1 cellular context compared by ENCODE assay signal in the genomic region with DNA sequence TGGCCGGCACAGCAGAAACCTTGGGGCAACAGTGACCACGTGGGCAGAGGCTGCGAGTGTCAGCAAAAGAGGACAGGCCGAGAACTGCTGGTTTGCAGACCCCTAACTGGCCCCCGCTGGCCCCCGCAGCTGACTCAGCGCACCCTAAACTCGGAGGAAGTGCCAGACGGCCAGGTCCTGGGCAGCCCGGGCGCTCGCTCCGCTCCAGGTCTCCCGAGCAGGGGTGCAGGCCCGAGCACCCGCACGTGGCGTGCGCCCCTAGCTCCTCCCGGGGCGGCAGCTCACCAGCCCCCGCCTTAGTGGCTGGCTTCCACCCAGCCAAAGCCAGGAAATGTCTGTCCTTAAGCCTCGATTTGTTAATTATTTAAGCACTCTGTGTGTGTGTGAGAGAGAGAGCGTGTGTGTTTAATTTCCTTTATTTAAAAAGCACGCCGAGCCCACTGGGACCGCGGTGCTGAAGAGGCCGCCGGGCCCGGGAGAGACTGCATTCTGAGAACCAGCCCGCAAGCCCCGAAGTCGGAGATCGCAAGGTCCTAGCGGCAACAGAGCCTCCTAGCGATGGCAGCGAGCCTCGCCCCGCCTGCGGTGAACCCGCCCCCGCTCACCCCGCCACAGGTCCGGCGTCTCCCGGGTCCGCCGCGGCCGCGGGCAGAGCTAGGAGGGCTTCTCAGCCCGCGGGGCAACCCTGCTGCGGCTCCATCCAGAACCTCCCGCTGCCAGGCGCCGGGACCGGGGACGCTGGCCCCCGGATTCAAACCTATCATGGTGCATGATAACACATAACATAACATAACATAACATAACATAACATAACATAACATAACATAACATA.
TF ChIP-seq lines count a peak whose summit lies in the region.

No MANE protein-coding gene starts in this region.

TF ChIP-seq in K562, 482 proteins besides CTCF, POLR2A, EP300 and RAD21 (continued from another document):
- TF ChIP-seq, protein P1, sequence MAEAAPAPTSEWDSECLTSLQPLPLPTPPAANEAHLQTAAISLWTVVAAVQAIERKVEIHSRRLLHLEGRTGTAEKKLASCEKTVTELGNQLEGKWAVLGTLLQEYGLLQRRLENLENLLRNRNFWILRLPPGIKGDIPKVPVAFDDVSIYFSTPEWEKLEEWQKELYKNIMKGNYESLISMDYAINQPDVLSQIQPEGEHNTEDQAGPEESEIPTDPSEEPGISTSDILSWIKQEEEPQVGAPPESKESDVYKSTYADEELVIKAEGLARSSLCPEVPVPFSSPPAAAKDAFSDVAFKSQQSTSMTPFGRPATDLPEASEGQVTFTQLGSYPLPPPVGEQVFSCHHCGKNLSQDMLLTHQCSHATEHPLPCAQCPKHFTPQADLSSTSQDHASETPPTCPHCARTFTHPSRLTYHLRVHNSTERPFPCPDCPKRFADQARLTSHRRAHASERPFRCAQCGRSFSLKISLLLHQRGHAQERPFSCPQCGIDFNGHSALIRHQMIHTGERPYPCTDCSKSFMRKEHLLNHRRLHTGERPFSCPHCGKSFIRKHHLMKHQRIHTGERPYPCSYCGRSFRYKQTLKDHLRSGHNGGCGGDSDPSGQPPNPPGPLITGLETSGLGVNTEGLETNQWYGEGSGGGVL (CRISPR knock-in tag; IDR thresholded peaks at IDR 0.05), result no peak
- TF ChIP-seq, protein P2, sequence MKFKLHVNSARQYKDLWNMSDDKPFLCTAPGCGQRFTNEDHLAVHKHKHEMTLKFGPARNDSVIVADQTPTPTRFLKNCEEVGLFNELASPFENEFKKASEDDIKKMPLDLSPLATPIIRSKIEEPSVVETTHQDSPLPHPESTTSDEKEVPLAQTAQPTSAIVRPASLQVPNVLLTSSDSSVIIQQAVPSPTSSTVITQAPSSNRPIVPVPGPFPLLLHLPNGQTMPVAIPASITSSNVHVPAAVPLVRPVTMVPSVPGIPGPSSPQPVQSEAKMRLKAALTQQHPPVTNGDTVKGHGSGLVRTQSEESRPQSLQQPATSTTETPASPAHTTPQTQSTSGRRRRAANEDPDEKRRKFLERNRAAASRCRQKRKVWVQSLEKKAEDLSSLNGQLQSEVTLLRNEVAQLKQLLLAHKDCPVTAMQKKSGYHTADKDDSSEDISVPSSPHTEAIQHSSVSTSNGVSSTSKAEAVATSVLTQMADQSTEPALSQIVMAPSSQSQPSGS (CRISPR knock-in tag; IDR thresholded peaks at IDR 0.05), result no peak
- TF ChIP-seq HSF4 (CRISPR knock-in tag; IDR thresholded peaks at IDR 0.05; ENCODE audit: borderline replicate concordance) (no peak), FOXK2 (conservative IDR thresholded peaks at IDR 0.05 in 1 of 2, IDR thresholded peaks at IDR 0.05 in 1 of 2; ENCODE audit: low read depth in 2 of 2) (no peak), POLR2AphosphoS5 (IDR thresholded peaks at IDR 0.05; ENCODE audit: control insufficient read depth, insufficient read depth, low read depth, low read length) (peak; percentile 64), PHTF2 (CRISPR knock-in tag; IDR thresholded peaks at IDR 0.05) (no peak), EGR1 (conservative IDR thresholded peaks at IDR 0.05) (peak; percentile 96), MBD2 (IDR thresholded peaks at IDR 0.05; ENCODE audit: borderline replicate concordance, low read depth) (peak; percentile 5; the same call in 1 of the 2 replicates), MYC (IDR thresholded peaks at IDR 0.05; ENCODE audit: low read depth, low read length) (peak; percentile 76), MYC (CRISPR knock-in tag; IDR thresholded peaks at IDR 0.05; ENCODE audit: borderline replicate concordance, low read depth) (peak; percentile 85), ETV1 (tag; conservative IDR thresholded peaks at IDR 0.05; ENCODE audit: low read depth) (no peak), HNRNPUL1 (IDR thresholded peaks at IDR 0.05; ENCODE audit: low read length) (no peak), ZNF282 (CRISPR knock-in tag; IDR thresholded peaks at IDR 0.05) (no peak), MAZ (CRISPR knock-in tag; conservative IDR thresholded peaks at IDR 0.05 in 1 of 2, IDR thresholded peaks at IDR 0.05 in 1 of 2) (peak; percentile 32 to 65; a peak in 3 of 4 replicates), ZNF324 (CRISPR knock-in tag; IDR thresholded peaks at IDR 0.05) (no peak), CAMTA2 (CRISPR knock-in tag; conservative IDR thresholded peaks at IDR 0.05) (no peak), HMG20A (CRISPR knock-in tag; conservative IDR thresholded peaks at IDR 0.05) (no peak), KLF6 (CRISPR knock-in tag; IDR thresholded peaks at IDR 0.05; ENCODE audit: borderline replicate concordance) (0 out of 2 replicates have a peak, but pooled peaks have one; percentile 28), ZNF668 (CRISPR knock-in tag; IDR thresholded peaks at IDR 0.05) (no peak), NRF1 (conservative IDR thresholded peaks at IDR 0.05 in 1 of 2, IDR thresholded peaks at IDR 0.05 in 1 of 2) (no peak), LCOR (CRISPR knock-in tag; IDR thresholded peaks at IDR 0.05) (0 out of 2 replicates have a peak, but pooled peaks have one; percentile 26), SRSF1 (IDR thresholded peaks at IDR 0.05; ENCODE audit: low read depth, low read length) (no peak)
- TF ChIP-seq, protein P3, sequence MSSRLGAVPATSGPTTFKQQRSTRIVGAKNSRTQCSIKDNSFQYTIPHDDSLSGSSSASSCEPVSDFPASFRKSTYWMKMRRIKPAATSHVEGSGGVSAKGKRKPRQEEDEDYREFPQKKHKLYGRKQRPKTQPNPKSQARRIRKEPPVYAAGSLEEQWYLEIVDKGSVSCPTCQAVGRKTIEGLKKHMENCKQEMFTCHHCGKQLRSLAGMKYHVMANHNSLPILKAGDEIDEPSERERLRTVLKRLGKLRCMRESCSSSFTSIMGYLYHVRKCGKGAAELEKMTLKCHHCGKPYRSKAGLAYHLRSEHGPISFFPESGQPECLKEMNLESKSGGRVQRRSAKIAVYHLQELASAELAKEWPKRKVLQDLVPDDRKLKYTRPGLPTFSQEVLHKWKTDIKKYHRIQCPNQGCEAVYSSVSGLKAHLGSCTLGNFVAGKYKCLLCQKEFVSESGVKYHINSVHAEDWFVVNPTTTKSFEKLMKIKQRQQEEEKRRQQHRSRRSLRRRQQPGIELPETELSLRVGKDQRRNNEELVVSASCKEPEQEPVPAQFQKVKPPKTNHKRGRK (tag; IDR thresholded peaks at IDR 0.05), result no peak
- TF ChIP-seq, protein P4, sequence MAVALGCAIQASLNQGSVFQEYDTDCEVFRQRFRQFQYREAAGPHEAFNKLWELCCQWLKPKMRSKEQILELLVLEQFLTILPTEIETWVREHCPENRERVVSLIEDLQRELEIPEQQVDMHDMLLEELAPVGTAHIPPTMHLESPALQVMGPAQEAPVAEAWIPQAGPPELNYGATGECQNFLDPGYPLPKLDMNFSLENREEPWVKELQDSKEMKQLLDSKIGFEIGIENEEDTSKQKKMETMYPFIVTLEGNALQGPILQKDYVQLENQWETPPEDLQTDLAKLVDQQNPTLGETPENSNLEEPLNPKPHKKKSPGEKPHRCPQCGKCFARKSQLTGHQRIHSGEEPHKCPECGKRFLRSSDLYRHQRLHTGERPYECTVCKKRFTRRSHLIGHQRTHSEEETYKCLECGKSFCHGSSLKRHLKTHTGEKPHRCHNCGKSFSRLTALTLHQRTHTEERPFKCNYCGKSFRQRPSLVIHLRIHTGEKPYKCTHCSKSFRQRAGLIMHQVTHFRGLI (CRISPR knock-in tag; IDR thresholded peaks at IDR 0.05), result no peak
- TF ChIP-seq, protein P5, sequence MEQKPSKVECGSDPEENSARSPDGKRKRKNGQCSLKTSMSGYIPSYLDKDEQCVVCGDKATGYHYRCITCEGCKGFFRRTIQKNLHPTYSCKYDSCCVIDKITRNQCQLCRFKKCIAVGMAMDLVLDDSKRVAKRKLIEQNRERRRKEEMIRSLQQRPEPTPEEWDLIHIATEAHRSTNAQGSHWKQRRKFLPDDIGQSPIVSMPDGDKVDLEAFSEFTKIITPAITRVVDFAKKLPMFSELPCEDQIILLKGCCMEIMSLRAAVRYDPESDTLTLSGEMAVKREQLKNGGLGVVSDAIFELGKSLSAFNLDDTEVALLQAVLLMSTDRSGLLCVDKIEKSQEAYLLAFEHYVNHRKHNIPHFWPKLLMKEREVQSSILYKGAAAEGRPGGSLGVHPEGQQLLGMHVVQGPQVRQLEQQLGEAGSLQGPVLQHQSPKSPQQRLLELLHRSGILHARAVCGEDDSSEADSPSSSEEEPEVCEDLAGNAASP (IDR thresholded peaks at IDR 0.05), result no peak
- TF ChIP-seq, protein P6, sequence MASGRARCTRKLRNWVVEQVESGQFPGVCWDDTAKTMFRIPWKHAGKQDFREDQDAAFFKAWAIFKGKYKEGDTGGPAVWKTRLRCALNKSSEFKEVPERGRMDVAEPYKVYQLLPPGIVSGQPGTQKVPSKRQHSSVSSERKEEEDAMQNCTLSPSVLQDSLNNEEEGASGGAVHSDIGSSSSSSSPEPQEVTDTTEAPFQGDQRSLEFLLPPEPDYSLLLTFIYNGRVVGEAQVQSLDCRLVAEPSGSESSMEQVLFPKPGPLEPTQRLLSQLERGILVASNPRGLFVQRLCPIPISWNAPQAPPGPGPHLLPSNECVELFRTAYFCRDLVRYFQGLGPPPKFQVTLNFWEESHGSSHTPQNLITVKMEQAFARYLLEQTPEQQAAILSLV (tag; IDR thresholded peaks at IDR 0.05), result no peak
- TF ChIP-seq, protein P7, sequence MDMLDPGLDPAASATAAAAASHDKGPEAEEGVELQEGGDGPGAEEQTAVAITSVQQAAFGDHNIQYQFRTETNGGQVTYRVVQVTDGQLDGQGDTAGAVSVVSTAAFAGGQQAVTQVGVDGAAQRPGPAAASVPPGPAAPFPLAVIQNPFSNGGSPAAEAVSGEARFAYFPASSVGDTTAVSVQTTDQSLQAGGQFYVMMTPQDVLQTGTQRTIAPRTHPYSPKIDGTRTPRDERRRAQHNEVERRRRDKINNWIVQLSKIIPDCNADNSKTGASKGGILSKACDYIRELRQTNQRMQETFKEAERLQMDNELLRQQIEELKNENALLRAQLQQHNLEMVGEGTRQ (CRISPR knock-in tag; IDR thresholded peaks at IDR 0.05), result peak; percentile 64
TF ChIP-seq in K562: peak in this region for 102.
